In genomic region chr9:34547960-34548603, GRCh38 we compare ENCODE assay signal across 8 cellular contexts. TPM values are rescaled to one million over a fixed set of nuclear protein-coding genes. Genes with fewer than 3 reads are reported as not detected.
DNase-seq lines count a peak whose midpoint lies in the region; ATAC-seq lines count a peak whose summit lies in the region.

No MANE protein-coding gene starts in this region.

- H3K79me2 ChIP-seq in Karpas-422 (ENCODE audit: low read length) = no peaks in the 10 kb centered on the region

- H3K27ac ChIP-seq in Karpas-422 (ENCODE audit: low read length) (no peak overlapping the region), cingulate gyrus (ENCODE audit: low read depth, low read length) (peak overlapping the region; percentile 65)

- ATAC-seq in T-helper 17 cell (peak; percentile 50), GM21619 (IDR thresholded peaks at IDR 0.05; ENCODE audit: unreplicated experiment) (no peak)
- peak; percentile 54 for ATAC-seq in stimulated activated effector memory CD8-positive, alpha-beta T cell treated with anti-CD3 and anti-CD28 coated beads, Interleukin-12 subunit alpha, Interleukin-12 subunit beta, amount 100 ng/mL, for 72 hours

- DNase-seq in EL = peak; percentile 63
- DNase-seq in Karpas-422 = peak; percentile 71
- DNase-seq in T-helper 17 cell = peak in 1 of 3 donors; percentile 17
- DNase-seq in left kidney (ENCODE audit: low read depth, low spot score) = peak; percentile 92
- peak; percentile 22 to 59 for DNase-seq in stimulated activated effector memory CD8-positive, alpha-beta T cell treated with anti-CD3 and anti-CD28 coated beads, Interleukin-12 subunit alpha, Interleukin-12 subunit beta, amount 100 ng/mL, for 72 hours (ENCODE audit: low spot score in 2 of 2)
- no peak for DNase-seq in KG1 (lab: John Stamatoyannopoulos, UW)

- H3K4me2 ChIP-seq in Karpas-422 (ENCODE audit: low read depth, low read length, poor library complexity, severe bottlenecking) = no peak overlapping the region

- no peaks in the 10 kb centered on the region for H3K36me3 ChIP-seq in Karpas-422 (ENCODE audit: insufficient read depth, low read length)

- peaks cover 41% of the 10 kb centered on the region for H3K27me3 Mint-ChIP-seq in T-helper 17 cell

- no peaks in the 10 kb centered on the region for H4K20me1 ChIP-seq in Karpas-422 (ENCODE audit: insufficient read depth, low read depth, low read length)

- no peaks in the 10 kb centered on the region for H3K27me3 ChIP-seq in Karpas-422 (ENCODE audit: low read length)

- no peaks in the 10 kb centered on the region for H3K4me1 ChIP-seq in Karpas-422 (ENCODE audit: low read length)

- H2AFZ ChIP-seq in Karpas-422 (ENCODE audit: low read length) = no peak overlapping the region

- no peaks in the 10 kb centered on the region for H3K9me3 ChIP-seq in Karpas-422 (ENCODE audit: low read length)
- no peaks in the 10 kb centered on the region for H3K9me3 ChIP-seq in T-helper 17 cell (ENCODE audit: control insufficient read depth, low read length, poor library complexity, severe bottlenecking)

- no peak overlapping the region for H3K4me3 Mint-ChIP-seq in T-helper 17 cell
- no peak overlapping the region for H3K4me3 Mint-ChIP-seq in stimulated activated effector memory CD8-positive, alpha-beta T cell treated with anti-CD3 and anti-CD28 coated beads, Interleukin-12 subunit alpha, Interleukin-12 subunit beta, amount 100 ng/mL, for 72 hours

- H3K9me2 ChIP-seq in Karpas-422 (replicated peaks; ENCODE audit: insufficient read depth, low read length) = no peaks in the 10 kb centered on the region

- H3K4me1 Mint-ChIP-seq in T-helper 17 cell = peaks cover 15% of the 10 kb centered on the region
- H3K4me1 Mint-ChIP-seq in stimulated activated effector memory CD8-positive, alpha-beta T cell treated with anti-CD3 and anti-CD28 coated beads, Interleukin-12 subunit alpha, Interleukin-12 subunit beta, amount 100 ng/mL, for 72 hours = no peaks in the 10 kb centered on the region

- H3K4me3 ChIP-seq in Karpas-422 (ENCODE audit: low read length) = no peak overlapping the region

- no peaks in the 10 kb centered on the region for H3K9me3 Mint-ChIP-seq in stimulated activated effector memory CD8-positive, alpha-beta T cell treated with anti-CD3 and anti-CD28 coated beads, Interleukin-12 subunit alpha, Interleukin-12 subunit beta, amount 100 ng/mL, for 72 hours

- peak overlapping the region; percentile 9 for H3K27ac Mint-ChIP-seq in T-helper 17 cell
- H3K27ac Mint-ChIP-seq in stimulated activated effector memory CD8-positive, alpha-beta T cell treated with anti-CD3 and anti-CD28 coated beads, Interleukin-12 subunit alpha, Interleukin-12 subunit beta, amount 100 ng/mL, for 72 hours = no peak overlapping the region

- H3K36me3 Mint-ChIP-seq in T-helper 17 cell (ENCODE audit: low read depth) = peaks cover 4% of the 10 kb centered on the region
- no peaks in the 10 kb centered on the region for H3K36me3 Mint-ChIP-seq in stimulated activated effector memory CD8-positive, alpha-beta T cell treated with anti-CD3 and anti-CD28 coated beads, Interleukin-12 subunit alpha, Interleukin-12 subunit beta, amount 100 ng/mL, for 72 hours

- no peak overlapping the region for H3K9ac ChIP-seq in Karpas-422 (ENCODE audit: low read length)

RNA-seq across cellular contexts. Expression of gene ENHO, which starts 25.3 kb away (rescaled TPM):
- 14.1 and 16.0 TPM in 2 replicates for total RNA-seq in Karpas-422 (2014; rRNA removed; shearing (Covaris generic); ENCODE audit: low replicate concordance)
- 1 to 10 TPM in 1 of 2 donors, not detected in 1; 1.4 TPM for total RNA-seq in T-helper 17 cell

RNA-seq across cellular contexts. Expression of gene CNTFR, which starts 41.4 kb away (rescaled TPM):
- not detected in 2 replicates for total RNA-seq in Karpas-422 (2014; rRNA removed; shearing (Covaris generic); ENCODE audit: low replicate concordance)
- total RNA-seq in T-helper 17 cell = not detected
